1 cellular context compared by ENCODE assay signal in genomic region chr2:189394525-189394924, GRCh38.
TF ChIP-seq lines count a peak whose summit lies in the region.

No MANE protein-coding gene starts in this region.

TF ChIP-seq in HEK293, 187 proteins besides CTCF, POLR2A, EP300 and RAD21:
- TF ChIP-seq ZNF280D (tag by site-specific recombination; IDR thresholded peaks at IDR 0.05) (no peak), PRDM6 (tag by site-specific recombination; IDR thresholded peaks at IDR 0.05) (peak; percentile 17; the same call in 1 of the 2 replicates)
